8 cellular contexts compared by ENCODE assay signal in genomic region chrX:133838761-133839676, GRCh38.
DNase-seq lines count a peak whose midpoint lies in the region; ATAC-seq, FAIRE-seq and TF ChIP-seq lines count a peak whose summit lies in the region.

No MANE protein-coding gene starts in this region.

- in situ Hi-C loops in K562 (cut with MboI) (no loop called here), HepG2 (cut with HindIII; ENCODE audit: extremely low pct_ligation_motif_present, low pct_unique_long_range_greater_than_20kb) (no loop called here)

- TF ChIP-seq CTCF in K562 (IDR thresholded peaks at IDR 0.05 in 2 of 3, conservative IDR thresholded peaks at IDR 0.05 in 1 of 3; ENCODE audit: insufficient read depth in 2 of 3, low read depth in 1 of 3, low read length in 3 of 3): peak; percentile 42 to 53 (median 52)
- 0 out of 2 replicates have a peak, but pooled peaks have one; percentile 3 for TF ChIP-seq CTCF in HepG2 (CRISPR knock-in tag; IDR thresholded peaks at IDR 0.05)

- H3K4me3 ChIP-seq in K562 (no peak overlapping the region), HepG2 (replicated peaks in 1 of 3; ENCODE audit: insufficient read depth in 1 of 3, low read depth in 2 of 3, low read length in 3 of 3) (no peak overlapping the region)

- H3K79me2 ChIP-seq in K562 (ENCODE audit: control insufficient read depth, insufficient read depth, low read length): no peaks in the 10 kb centered on the region
- peaks cover 63% of the 10 kb centered on the region for H3K79me2 ChIP-seq in HepG2 (ENCODE audit: insufficient read depth, low read length)

- H3K4me2 ChIP-seq in K562 (ENCODE audit: insufficient read depth, low read length): no peak overlapping the region
- H3K4me2 ChIP-seq in HepG2 (ENCODE audit: low read depth, low read length): no peak overlapping the region

- intact Hi-C loops in K562 (cut with micrococcal nuclease) (loop anchor here (2.0 kb wide), 1 partner anchor 46 kb away; no protein-coding TSS in a partner anchor), HepG2 (cut with micrococcal nuclease; ENCODE audit: unreplicated experiment) (no loop called here)

- H4K20me1 ChIP-seq in K562 (replicated peaks; ENCODE audit: control insufficient read depth, insufficient read depth, low read length): no peaks in the 10 kb centered on the region
- peaks cover 78% of the 10 kb centered on the region for H4K20me1 ChIP-seq in HepG2 (ENCODE audit: insufficient read depth, low read length)

- no peak for FAIRE-seq in K562 (lab: Jason Lieb, UNC)
- no peak for FAIRE-seq in HepG2 (lab: Jason Lieb, UNC)

- BruUV-seq in K562 (replicated peaks; lab: Mats Ljungman, UMichigan) (no TSS peak), HepG2 (replicated peaks; lab: Mats Ljungman, UMichigan) (no TSS peak)

- TF ChIP-seq RAD21 in K562 (CRISPR knock-in tag; conservative IDR thresholded peaks at IDR 0.05 in 1 of 2, IDR thresholded peaks at IDR 0.05 in 1 of 2) (peak in 1 of 2 experiments; percentile 26; a peak in 2 of 4 replicates), HepG2 (CRISPR knock-in tag; IDR thresholded peaks at IDR 0.05) (no peak)

- H3K27me3 ChIP-seq in K562 (ENCODE audit: control insufficient read depth in 2 of 2, insufficient read depth in 2 of 2, low read length in 2 of 2) (no peaks in the 10 kb centered on the region), HepG2 (ENCODE audit: control insufficient read depth in 1 of 2, insufficient read depth in 2 of 2, low read length in 2 of 2) (no peaks in the 10 kb centered on the region)

- no peak for TF ChIP-seq EP300 in K562 (IDR thresholded peaks at IDR 0.05; ENCODE audit: low read length)
- TF ChIP-seq EP300 in HepG2 (IDR thresholded peaks at IDR 0.05; ENCODE audit: low read depth in 2 of 2, low read length in 2 of 2): no peak
- TF ChIP-seq EP300 in HepG2 (CRISPR knock-in tag; IDR thresholded peaks at IDR 0.05; ENCODE audit: borderline replicate concordance): no peak

- 0 out of 3 replicates have a peak, but pooled peaks have one; percentile 42 for ATAC-seq in K562
- no peak for ATAC-seq in HepG2
- no peak for ATAC-seq in GM21576 (IDR thresholded peaks at IDR 0.05; ENCODE audit: unreplicated experiment)
- no peak for ATAC-seq in HG02798 (IDR thresholded peaks at IDR 0.05; ENCODE audit: poor library complexity, unreplicated experiment)
- ATAC-seq in HG03378 (IDR thresholded peaks at IDR 0.05; ENCODE audit: unreplicated experiment): no peak

- H3K9me1 ChIP-seq in K562 (ENCODE audit: control insufficient read depth, insufficient read depth, low read length): no peaks in the 10 kb centered on the region

- CTCF ChIA-PET in K562 (lab: Yijun Ruan, JAX; ENCODE audit: low intra/inter-chr PET ratio) (no interaction called here), HepG2 (lab: Yijun Ruan, JAX; ENCODE audit: low intra/inter-chr PET ratio, low total read pairs) (interaction anchor here (0.8 kb wide), 1 partner anchor 46 kb away, joined by 3 read pairs; no protein-coding TSS in a partner anchor)

- H3K9ac ChIP-seq in K562 (ENCODE audit: insufficient read depth in 1 of 2, low read depth in 2 of 2, low read length in 2 of 2): no peak overlapping the region
- no peak overlapping the region for H3K9ac ChIP-seq in HepG2 (ENCODE audit: insufficient read depth, low read depth, low read length)

- 0% methylated on average over 4 of the region's 5 CpGs for WGBS in K562 (ENCODE audit: insufficient coverage, low coverage, missing lambda C conversion rate)
- WGBS in HepG2 (ENCODE audit: low lambda C conversion rate): 92% methylated on average over 1 of the region's 5 CpGs

- no peaks in the 10 kb centered on the region for H3K9me3 ChIP-seq in K562 (replicated peaks; ENCODE audit: control insufficient read depth, insufficient read depth, low read depth, low read length)
- H3K9me3 ChIP-seq in HepG2 (ENCODE audit: low read length): no peaks in the 10 kb centered on the region

- no peak for TF ChIP-seq POLR2A in K562 (conservative IDR thresholded peaks at IDR 0.05)
- TF ChIP-seq POLR2A in HepG2 (IDR thresholded peaks at IDR 0.05; ENCODE audit: insufficient read depth in 1 of 2, low read depth in 2 of 2, low read length in 2 of 2): no peak

- no peaks in the 10 kb centered on the region for H3K4me1 ChIP-seq in K562 (replicated peaks in 1 of 2; ENCODE audit: control insufficient read depth in 2 of 2, insufficient read depth in 2 of 2, low read length in 2 of 2)
- peaks cover 6% of the 10 kb centered on the region; the same call in 1 of the 2 replicates for H3K4me1 ChIP-seq in HepG2 (ENCODE audit: insufficient read depth, low read length)

- H2AFZ ChIP-seq in K562 (ENCODE audit: low read depth, low read length) (no peak overlapping the region), HepG2 (ENCODE audit: low read length) (no peak overlapping the region)

- POLR2A ChIA-PET in K562 (lab: Yijun Ruan, JAX) (no interaction called here), HepG2 (lab: Yijun Ruan, JAX) (no interaction called here)

- H3K27ac ChIP-seq in K562 (ENCODE audit: extremely low read depth, low read depth, low read length): no peak overlapping the region
- no peak overlapping the region for H3K27ac ChIP-seq in HepG2 (ENCODE audit: extremely low read length, insufficient read depth, low read length)

- DNase-seq in AG08395 (ENCODE audit: low spot score): peak; percentile 54
- peak; percentile 16 for DNase-seq in ELR (ENCODE audit: low read depth)
- peak; percentile 20 for DNase-seq in NCI-H748 treated with DMSO at 0.1 percent for 48 hours (lab: John Stamatoyannopoulos, UW)
- peak; percentile 27 to 42 (median 36) for DNase-seq in K562 (ENCODE audit: extremely low read depth in 1 of 4, low spot score in 3 of 4)
- DNase-seq in HepG2 (ENCODE audit: low spot score): no peak

- H3K36me3 ChIP-seq in K562 (ENCODE audit: control insufficient read depth, insufficient read depth, low read length) (no peaks in the 10 kb centered on the region), HepG2 (replicated peaks in 1 of 2; ENCODE audit: control insufficient read depth in 1 of 2, insufficient read depth in 2 of 2, low read length in 2 of 2) (peaks cover 6 to 25% of the 10 kb centered on the region in 2 experiments; a peak in 3 of 5 replicates)

TF ChIP-seq in K562, 482 proteins besides CTCF, POLR2A, EP300 and RAD21 (continues in another document):
- TF ChIP-seq CTCFL (IDR thresholded peaks at IDR 0.05; ENCODE audit: borderline replicate concordance, insufficient read depth, low read depth, low read length, poor library complexity, severe bottlenecking) (peak; percentile 55), ZNF3 (CRISPR knock-in tag; IDR thresholded peaks at IDR 0.05) (no peak), BRF2 (IDR thresholded peaks at IDR 0.05; ENCODE audit: borderline replicate concordance, insufficient read depth, insufficient read length) (no peak), GABPB1 (CRISPR knock-in tag; IDR thresholded peaks at IDR 0.05) (no peak)

TF ChIP-seq in HepG2, 621 proteins besides CTCF, POLR2A, EP300 and RAD21:
- TF ChIP-seq MAFG (CRISPR knock-in tag; IDR thresholded peaks at IDR 0.05) (no peak), RBM22 (optimal IDR thresholded peaks at IDR 0.05; ENCODE audit: low read length) (peak; percentile 37), ZSCAN29 (CRISPR knock-in tag; conservative IDR thresholded peaks at IDR 0.05) (no peak), POLR2AphosphoS5 (IDR thresholded peaks at IDR 0.05; ENCODE audit: low read depth, low read length) (0 out of 2 replicates have a peak, but pooled peaks have one; percentile 10)
TF ChIP-seq in HepG2: peak in this region for 2.
